In genomic region chr12:132156926-132157325, GRCh38 we compare ENCODE assay signal across 2 cellular contexts.
TF ChIP-seq lines count a peak whose summit lies in the region.

No MANE protein-coding gene starts in this region.

TF ChIP-seq in WTC11, 78 proteins besides CTCF, POLR2A, EP300 and RAD21:
- TF ChIP-seq ZNF396 (CRISPR knock-in tag; IDR thresholded peaks at IDR 0.05; ENCODE audit: borderline replicate concordance) (no peak), NFE2L1 (CRISPR knock-in tag; IDR thresholded peaks at IDR 0.05) (peak; percentile 50; the same call in 1 of the 2 replicates)

TF ChIP-seq in H1, 55 proteins besides CTCF, POLR2A, EP300 and RAD21:
- TF ChIP-seq TAF1 (IDR thresholded peaks at IDR 0.05; ENCODE audit: low read depth, low read length) (no peak), KDM5A (IDR thresholded peaks at IDR 0.05; ENCODE audit: low read length) (no peak), SRF (IDR thresholded peaks at IDR 0.05; ENCODE audit: low read depth, low read length) (no peak), USF2 (IDR thresholded peaks at IDR 0.05; ENCODE audit: low read length) (no peak), CHD2 (IDR thresholded peaks at IDR 0.05; ENCODE audit: low read length) (no peak), RXRA (IDR thresholded peaks at IDR 0.05; ENCODE audit: insufficient read depth, low read depth, low read length) (no peak), CBX5 (IDR thresholded peaks at IDR 0.05; ENCODE audit: low read depth, low read length) (no peak), NRF1 (IDR thresholded peaks at IDR 0.05; ENCODE audit: low read depth, low read length) (no peak), MAFK (IDR thresholded peaks at IDR 0.05; ENCODE audit: low read depth, low read length) (no peak), JUN (IDR thresholded peaks at IDR 0.05; ENCODE audit: low read depth, low read length) (no peak)
